In genomic region chr17:63476857-63477470, GRCh38 we compare ENCODE assay signal across 8 cellular contexts. TPM values are rescaled to one million over a fixed set of nuclear protein-coding genes. Genes with fewer than 3 reads are reported as not detected.
DNase-seq lines count a peak whose midpoint lies in the region; ATAC-seq and TF ChIP-seq lines count a peak whose summit lies in the region.

Gene ACE, plus strand, starts transcription at chr17:63477061. Its CDS starts 34 bp downstream, at chr17:63477095.

- peaks cover 20% of the 10 kb centered on the region for H3K27me3 Mint-ChIP-seq in osteocyte (ENCODE audit: unreplicated experiment)

- peak within 1 kb of the TSS; percentile 79 for H3K4me3 Mint-ChIP-seq in osteocyte (ENCODE audit: unreplicated experiment)

- peaks cover 13% of the 10 kb centered on the region for H3K4me1 Mint-ChIP-seq in osteocyte (ENCODE audit: unreplicated experiment)

- DNase-seq in AG09309 (ENCODE audit: low read depth) (no peak), NCI-H748 (lab: John Stamatoyannopoulos, UW; ENCODE audit: unreplicated experiment) (peak; percentile 91), glomerular visceral epithelial cell (ENCODE audit: extremely low spot score) (peak; percentile 30), osteocyte (ENCODE audit: extremely low spot score, unreplicated experiment) (no peak)
- DNase-seq in activated T-helper 9 cell treated with anti-CD3 and anti-CD28 coated beads, Interleukin-2, amount 50 U/mL, for 16 hours (ENCODE audit: low read depth) = peak; percentile 27

- H3K36me3 Mint-ChIP-seq in osteocyte (ENCODE audit: unreplicated experiment) = no peaks in the 10 kb centered on the region

- TF ChIP-seq CTCF in AG09309 (IDR thresholded peaks at IDR 0.05; ENCODE audit: control insufficient read depth, insufficient read depth, low read depth, low read length, missing control alignments) (no peak), osteocyte (IDR thresholded peaks at IDR 0.05) (no peak)

- H3K4me3 ChIP-seq in AG09309 (ENCODE audit: control insufficient read depth, low read depth, low read length) = peak within 1 kb of the TSS; percentile 45

- no peak within 1 kb of the TSS for H3K27ac Mint-ChIP-seq in osteocyte (ENCODE audit: unreplicated experiment)

- H3K9me3 Mint-ChIP-seq in osteocyte (ENCODE audit: unreplicated experiment) = no peaks in the 10 kb centered on the region

- ATAC-seq in GM21367 (IDR thresholded peaks at IDR 0.05; ENCODE audit: unreplicated experiment) (peak; percentile 41), GM18873 (IDR thresholded peaks at IDR 0.05; ENCODE audit: low FRiP score, unreplicated experiment) (no peak), HG03565 (IDR thresholded peaks at IDR 0.05; ENCODE audit: unreplicated experiment) (no peak)

RNA-seq across cellular contexts. Expression of gene ACE, which starts in this region (rescaled TPM):
- total RNA-seq in osteocyte = 0.91 and 1.1 TPM in 2 replicates

Comparison
In these comparisons a context has a peak if more than half of its experiments do, and no peak if none do; other contexts are left out.
1. DNase-seq: peak in NCI-H748 (single experiment), activated T-helper 9 cell treated with anti-CD3 and anti-CD28 coated beads, Interleukin-2, amount 50 U/mL, for 16 hours (single experiment) and glomerular visceral epithelial cell (single experiment); none in AG09309 (single experiment) and osteocyte (single experiment).